In genomic region chr11:107956543-107956942, GRCh38 we compare ENCODE assay signal across 22 cellular contexts. TPM values are rescaled to one million over a fixed set of nuclear protein-coding genes. Genes with fewer than 3 reads are reported as not detected.
"Had no signal": no experiment of that assay in that cellular context is flagged by ENCODE, and none has a peak within 500 bp of the region (broad histone marks: within the 10 kb centered on the region; RNA-seq: fewer than 3 reads in every experiment).

No MANE protein-coding gene starts in this region.

- H3K36me3 ChIP-seq: adrenal gland, colonic mucosa, sigmoid colon, stomach, suprapubic skin, tibial nerve had no signal

- DNase-seq: activated CD4-positive, alpha-beta T cell treated with anti-CD3 and anti-CD28 coated beads for 36 hours; activated CD4-positive, alpha-beta T cell treated with anti-CD3 and anti-CD28 coated beads, Interleukin-2, amount 50 U/mL, for 4 hours; activated CD8-positive, alpha-beta memory T cell treated with anti-CD3 and anti-CD28 coated beads for 24 hours; activated CD8-positive, alpha-beta memory T cell treated with anti-CD3 and anti-CD28 coated beads, Interleukin-2, amount 50 U/mL, for 4 hours; activated T-cell treated with anti-CD3 and anti-CD28 coated beads, Interleukin-2, amount 50 U/mL, for 24 hours; colonic mucosa; left colon; sigmoid colon; stimulated activated CD4-positive, alpha-beta T cell treated with anti-CD3 and anti-CD28 coated beads, Interleukin-15, amount 100 ng/mL, for 24 hours; stomach had no signal

- H3K9me3 ChIP-seq: adrenal gland, colonic mucosa, mucosa of descending colon, sigmoid colon, stomach, suprapubic skin, tibial nerve had no signal

- H3K27me3 ChIP-seq: adrenal gland, colonic mucosa, sigmoid colon, suprapubic skin, tibial nerve had no signal

- H3K27ac ChIP-seq: adrenal gland, colonic mucosa, epithelial cell of prostate, sigmoid colon, stomach, suprapubic skin, tibial nerve had no signal

- ATAC-seq: activated CD4-positive, alpha-beta T cell treated with anti-CD3 and anti-CD28 coated beads for 36 hours; activated naive CD4-positive, alpha-beta T cell treated with anti-CD3 and anti-CD28 coated beads, Interleukin-2, amount 50 U/mL, for 72 hours; activated T-helper 17 cell treated with anti-CD3 and anti-CD28 coated beads, Interleukin-2, amount 50 U/mL, for 72 hours; stimulated activated memory B cell treated with anti-CD40 and anti-IgM and Interleukin-4, amounts not matched to agents 10 μg/mL and 1 μg/mL and 100 μg/mL, for 72 hours; WTC11 had no signal

- H3K4me3 ChIP-seq: adrenal gland, colonic mucosa, mucosa of descending colon, sigmoid colon, smooth muscle cell, stomach, suprapubic skin, tibial nerve had no signal

- H3K4me1 ChIP-seq: colonic mucosa had no signal

RNA-seq across cellular contexts. Expression of gene RAB39A, which starts 28.3 kb away (rescaled TPM):
- total RNA-seq: bronchial epithelial cell, fibroblast of villous mesenchyme, smooth muscle cell had no signal
